8 cellular contexts compared by ENCODE assay signal in genomic region chr6:13615802-13616140, GRCh38. TPM values are rescaled to one million over a fixed set of nuclear protein-coding genes. Genes with fewer than 3 reads are reported as not detected.
DNase-seq lines count a peak whose midpoint lies in the region; ATAC-seq, FAIRE-seq and TF ChIP-seq lines count a peak whose summit lies in the region.

No MANE protein-coding gene starts in this region.

- TF ChIP-seq POLR2A in A549 (IDR thresholded peaks at IDR 0.05; ENCODE audit: low read length) (no peak), suprapubic skin (IDR thresholded peaks at IDR 0.05) (no peak)

- peak overlapping the region; percentile 94 to 99 for H3K27ac Mint-ChIP-seq in natural killer cell

- no peak for FAIRE-seq in A549 (lab: Jason Lieb, UNC)

- no peaks in the 10 kb centered on the region for H3K27me3 ChIP-seq in esophagus (ENCODE audit: control insufficient read depth in 1 of 2, insufficient read depth in 2 of 2, low read length in 2 of 2)
- no peaks in the 10 kb centered on the region for H3K27me3 ChIP-seq in suprapubic skin

- DNase-seq in A549 (ENCODE audit: low read depth in 1 of 2, low spot score in 1 of 2), result peak in 1 of 2 experiments; percentile 13
- peak; percentile 28 for DNase-seq in GM20000 (ENCODE audit: low spot score)
- DNase-seq in NCI-H2227 (lab: John Stamatoyannopoulos, UW; ENCODE audit: unreplicated experiment), result peak; percentile 53
- peak; percentile 54 for DNase-seq in activated T-cell treated with anti-CD3 and anti-CD28 coated beads, Interleukin-2, amount 50 U/mL, for 1 hour
- peak; percentile 31 for DNase-seq in natural killer cell
- DNase-seq in suprapubic skin (ENCODE audit: low spot score in 2 of 2), result peak; percentile 74 to 86
- no peak for DNase-seq in COLO829 (ENCODE audit: low spot score)

- TF ChIP-seq CTCF in A549 (IDR thresholded peaks at IDR 0.05), result no peak
- no peak for TF ChIP-seq CTCF in GM20000 (IDR thresholded peaks at IDR 0.05; ENCODE audit: extremely low read depth, missing control alignments)
- no peak for TF ChIP-seq CTCF in natural killer cell (IDR thresholded peaks at IDR 0.05)
- no peak for TF ChIP-seq CTCF in suprapubic skin (IDR thresholded peaks at IDR 0.05)

- peak overlapping the region; percentile 73 for H3K4me2 ChIP-seq in A549

- H3K9me3 ChIP-seq in A549 (no peaks in the 10 kb centered on the region), esophagus (ENCODE audit: control insufficient read depth in 2 of 2, insufficient read depth in 1 of 2, low read depth in 1 of 2, low read length in 1 of 2) (no peaks in the 10 kb centered on the region), suprapubic skin (no peaks in the 10 kb centered on the region)

- H3K4me1 ChIP-seq in A549, result peaks cover 10% of the 10 kb centered on the region; the same call in 2 of the 3 replicates
- no peaks in the 10 kb centered on the region for H3K4me1 ChIP-seq in esophagus (ENCODE audit: control insufficient read depth in 2 of 2, insufficient read depth in 2 of 2, low read length in 1 of 2)
- peaks cover 27% of the 10 kb centered on the region for H3K4me1 ChIP-seq in suprapubic skin

- no peak for TF ChIP-seq RAD21 in A549 (conservative IDR thresholded peaks at IDR 0.05 in 1 of 2, IDR thresholded peaks at IDR 0.05 in 1 of 2)

- intact Hi-C loops in natural killer cell (cut with micrococcal nuclease), result loop anchor here (1.0 to 5.0 kb wide), 3 partner anchors 41 to 288 kb away; partner anchors contain the start of genes SIRT5 and TBC1D7

- H3K36me3 Mint-ChIP-seq in natural killer cell, result peaks cover 7% of the 10 kb centered on the region

- TF ChIP-seq EP300 in A549 (IDR thresholded peaks at IDR 0.05) (no peak), suprapubic skin (IDR thresholded peaks at IDR 0.05) (no peak)

- WGBS in A549 (ENCODE audit: missing lambda C conversion rate), result under 1% methylated on average over 14 of the region's 14 CpGs
- 0% methylated on average over 14 of the region's 14 CpGs for WGBS in esophagus, 2 donors
- 0% methylated on average over 14 of the region's 14 CpGs for WGBS in suprapubic skin

- POLR2A ChIA-PET in A549 (lab: Yijun Ruan, JAX), result interaction anchor here (0.7 to 2.4 kb wide), 15 partner anchors 9 to 477 kb away, joined by 3 to 40 read pairs (median 5); partner anchors contain the start of genes GFOD1, MCUR1, RANBP9 and SIRT5

- H3K27me3 Mint-ChIP-seq in natural killer cell (ENCODE audit: low read depth in 2 of 2), result no peaks in the 10 kb centered on the region

- H3K4me3 ChIP-seq in A549 (peak overlapping the region; percentile 94), esophagus (ENCODE audit: low read depth in 1 of 2, low read length in 2 of 2) (peak overlapping the region; percentile 81 to 96), suprapubic skin (peak overlapping the region; percentile 86)

- ATAC-seq in A549, result peak; percentile 51 to 72; a peak in 5 of 6 replicates
- ATAC-seq in natural killer cell, result peak in 1 of 3 donors; percentile 12

- CTCF ChIA-PET in A549 (lab: Yijun Ruan, JAX), result interaction anchor here (0.6 to 4.1 kb wide), 17 partner anchors 9 to 288 kb away, joined by 3 to 22 read pairs (median 4); partner anchors contain the start of gene SIRT5

- no peaks in the 10 kb centered on the region for H3K9me3 Mint-ChIP-seq in natural killer cell

- H3K36me3 ChIP-seq in esophagus (ENCODE audit: control insufficient read depth in 2 of 2, insufficient read depth in 2 of 2, low read length in 1 of 2) (peaks cover 0 to 5% of the 10 kb centered on the region in 2 donors), suprapubic skin (peaks cover 41% of the 10 kb centered on the region)

- peak overlapping the region; percentile 99 for H3K4me3 Mint-ChIP-seq in natural killer cell

- peak overlapping the region; percentile 84 to 99 for H3K27ac ChIP-seq in A549
- peak overlapping the region; percentile 94 for H3K27ac ChIP-seq in esophagus (ENCODE audit: low read depth in 2 of 2, low read length in 1 of 2)
- H3K27ac ChIP-seq in suprapubic skin, result peak overlapping the region; percentile 95

- H3K4me1 Mint-ChIP-seq in natural killer cell, result peaks cover 35 to 37% of the 10 kb centered on the region in 2 donors

TF ChIP-seq in A549, 52 proteins besides CTCF, POLR2A, EP300 and RAD21:
- TF ChIP-seq GATA3 (IDR thresholded peaks at IDR 0.05; ENCODE audit: borderline replicate concordance) (no peak), NFE2L2 (conservative IDR thresholded peaks at IDR 0.05; ENCODE audit: low read length) (no peak), HOXA7 (CRISPR knock-in tag; IDR thresholded peaks at IDR 0.05) (no peak), JUN (IDR thresholded peaks at IDR 0.05) (no peak), POLR2AphosphoS2 (conservative IDR thresholded peaks at IDR 0.05; ENCODE audit: low read length) (no peak), MAZ (IDR thresholded peaks at IDR 0.05; ENCODE audit: borderline replicate concordance, low read depth, low read length) (no peak), FOSB (CRISPR knock-in tag; IDR thresholded peaks at IDR 0.05) (no peak), HEYL (CRISPR knock-in tag; IDR thresholded peaks at IDR 0.05) (no peak), FOSL2 (IDR thresholded peaks at IDR 0.05) (no peak), FOSL2 (CRISPR knock-in tag; IDR thresholded peaks at IDR 0.05) (no peak), PBX3 (IDR thresholded peaks at IDR 0.05) (no peak), MYC (IDR thresholded peaks at IDR 0.05; ENCODE audit: borderline replicate concordance, low read length) (no peak), KDM5A (IDR thresholded peaks at IDR 0.05) (no peak)
TF ChIP-seq in A549: peak in this region for 0.

RNA-seq across cellular contexts. Expression of gene NOL7, which starts 0.6 kb away (rescaled TPM):
- polyA plus RNA-seq in A549 (2011; rRNA removed) (41.2 and 75.1 TPM in 2 replicates), A549 (2017; fragmentation: RNase III; extraction: RNeasy Plus Mini Kit Qiagen cat#74134 plus additional on column Dnase treatment) (82.7 to 90.7 TPM (median 85.9 TPM) in 3 replicates), esophagus (10 to 100 TPM; 30.9 to 52.1 TPM)
- polyA plus RNA-seq in A549 (2012; cell fraction: cytosol; rRNA removed), result 46.7 and 70.7 TPM in 2 replicates
- polyA plus RNA-seq in A549 (2012; cell fraction: nucleus; rRNA removed), result 24.3 and 45.1 TPM in 2 replicates
- 4.0 and 4.5 TPM in 2 replicates for polyA minus RNA-seq in A549 (2011; rRNA and poly(A)+ RNA removed)
- total RNA-seq in natural killer cell (10 to 100 TPM; 24.7 to 31.3 (median 29.6) TPM), suprapubic skin (10 to 100 TPM; 38.6 to 48.0 (median 42.0) TPM)

RNA-seq across cellular contexts. Expression of gene SIRT5, which starts 41.4 kb away (rescaled TPM):
- polyA plus RNA-seq in A549 (2011; rRNA removed) (7.1 and 7.8 TPM in 2 replicates), A549 (2017; fragmentation: RNase III; extraction: RNeasy Plus Mini Kit Qiagen cat#74134 plus additional on column Dnase treatment) (4.9 to 6.0 TPM (median 5.1 TPM) in 3 replicates), esophagus (1 to 10 TPM; 3.6 to 5.5 TPM)
- polyA plus RNA-seq in A549 (2012; cell fraction: cytosol; rRNA removed), result 3.5 and 3.9 TPM in 2 replicates
- polyA plus RNA-seq in A549 (2012; cell fraction: nucleus; rRNA removed), result 3.8 and 4.8 TPM in 2 replicates
- polyA minus RNA-seq in A549 (2011; rRNA and poly(A)+ RNA removed), result 4.4 and 4.9 TPM in 2 replicates
- total RNA-seq in natural killer cell (10 to 100 TPM in 2 of 3 donors, 1 to 10 TPM in 1; 8.8 to 13.9 (median 12.2) TPM), suprapubic skin (10 to 100 TPM in 2 of 4 donors, 1 to 10 TPM in 2; 5.7 to 17.8 (median 8.7) TPM)
